15 cellular contexts compared by ENCODE assay signal in genomic region chr7:16344927-16345326, GRCh38.
"Had no signal": no experiment of that assay in that cellular context is flagged by ENCODE, and none has a peak within 500 bp of the region (broad histone marks: within the 10 kb centered on the region; RNA-seq: fewer than 3 reads in every experiment).

No MANE protein-coding gene starts in this region.

- DNase-seq: activated B cell treated with CpG ODN at 0.5 μM for 24 hours; activated CD4-positive, alpha-beta T cell treated with anti-CD3 and anti-CD28 coated beads for 36 hours; activated CD4-positive, alpha-beta T cell treated with anti-CD3 and anti-CD28 coated beads, Interleukin-2, amount 50 U/mL, for 4 hours; activated naive CD4-positive, alpha-beta T cell treated with Interleukin-2 at 50 U/mL for 16 hours; activated naive CD8-positive, alpha-beta T cell treated with anti-CD3 and anti-CD28 coated beads for 36 hours; activated T-cell treated with anti-CD3 and anti-CD28 coated beads, Interleukin-2, amount 50 U/mL, for 48 hours; effector memory CD8-positive, alpha-beta T cell; hippocampal formation; left ventricle myocardium superior; mammary epithelial cell; ovary; stimulated activated CD4-positive, alpha-beta T cell treated with anti-CD3 and anti-CD28 coated beads, Interleukin-4, amount 100 ng/mL, for 24 hours; stimulated activated naive CD8-positive, alpha-beta T cell treated with anti-CD3 and anti-CD28 coated beads, Interleukin-15, Interleukin-2, amounts not matched to agents 100 U/mL and 50 U/mL, for 24 hours; upper lobe of left lung had no signal

- ATAC-seq: activated CD4-positive, alpha-beta T cell treated with anti-CD3 and anti-CD28 coated beads for 36 hours; effector memory CD8-positive, alpha-beta T cell; esophagus mucosa; left ventricle myocardium superior; stimulated activated naive CD8-positive, alpha-beta T cell treated with anti-CD3 and anti-CD28 coated beads, Interleukin-15, Interleukin-2, amounts not matched to agents 100 U/mL and 50 U/mL, for 24 hours had no signal
